Comparison of ENCODE assay signal across 9 cellular contexts in genomic region chr7:134293029-134293740, GRCh38. TPM values are rescaled to one million over a fixed set of nuclear protein-coding genes. Genes with fewer than 3 reads are reported as not detected.
A peak's percentile ranks its signal among the peaks of the same experiment; 100 is the strongest.
DNase-seq lines count a peak whose midpoint lies in the region; ATAC-seq and TF ChIP-seq lines count a peak whose summit lies in the region.
"Had no signal": no experiment of that assay in that cellular context is flagged by ENCODE, and none has a peak within 500 bp of the region (broad histone marks: within the 10 kb centered on the region; RNA-seq: fewer than 3 reads in every experiment).

No MANE protein-coding gene starts in this region.

- WGBS in esophagus squamous epithelium, 2 donors = 68 to 77% methylated on average over 12 of the region's 12 CpGs

- no peak for TF ChIP-seq POLR2A in esophagus squamous epithelium (IDR thresholded peaks at IDR 0.05)

- H3K36me3 Mint-ChIP-seq in type B pancreatic cell = peaks cover 30% of the 10 kb centered on the region

- TF ChIP-seq CTCF in GM20000 (IDR thresholded peaks at IDR 0.05; ENCODE audit: extremely low read depth, missing control alignments) (no peak), esophagus squamous epithelium (IDR thresholded peaks at IDR 0.05) (no peak), type B pancreatic cell (conservative IDR thresholded peaks at IDR 0.05) (no peak)

- peak; percentile 87 for DNase-seq in CD1c-positive myeloid dendritic cell (ENCODE audit: extremely low spot score)
- DNase-seq in GM20000 (ENCODE audit: low spot score) = peak; percentile 75
- DNase-seq in esophagus squamous epithelium (lab: John Stamatoyannopoulos, UW) = peak; percentile 33
- DNase-seq in islet precursor cell = no peak
- no peak for DNase-seq in NCI-H2171 (lab: John Stamatoyannopoulos, UW)
- no peak for DNase-seq in type B pancreatic cell (ENCODE audit: extremely low spot score, unreplicated experiment)
- no peak for DNase-seq in middle frontal gyrus (ENCODE audit: extremely low spot score, low spot score)
- DNase-seq: CD4-positive, CD25-positive, alpha-beta regulatory T cell had no signal

- H3K4me3 Mint-ChIP-seq in type B pancreatic cell = no peak overlapping the region

- H3K4me1 ChIP-seq in esophagus squamous epithelium = peaks cover 0 to 12% (median 0%) of the 10 kb centered on the region in 3 donors

- H3K36me3 ChIP-seq in esophagus squamous epithelium = peaks cover 5 to 50% (median 9%) of the 10 kb centered on the region in 3 donors

- H3K4me3 ChIP-seq in esophagus squamous epithelium = no peak overlapping the region

- peaks cover 2% of the 10 kb centered on the region for H3K27me3 Mint-ChIP-seq in type B pancreatic cell
- H3K27me3 Mint-ChIP-seq: CD4-positive, CD25-positive, alpha-beta regulatory T cell had no signal

- peaks cover 17% of the 10 kb centered on the region for H3K4me1 Mint-ChIP-seq in type B pancreatic cell (ENCODE audit: unreplicated experiment)
- H3K4me1 Mint-ChIP-seq: CD4-positive, CD25-positive, alpha-beta regulatory T cell had no signal

- H3K9me3 ChIP-seq in esophagus squamous epithelium = no peaks in the 10 kb centered on the region

- ATAC-seq in HG03354 (IDR thresholded peaks at IDR 0.05; ENCODE audit: poor library complexity, severe bottlenecking, unreplicated experiment) = peak; percentile 100

- H3K27me3 ChIP-seq in esophagus squamous epithelium = no peaks in the 10 kb centered on the region

- intact Hi-C loops in esophagus squamous epithelium (cut with DNase I) = no loop called here

- H3K27ac Mint-ChIP-seq in type B pancreatic cell = no peak overlapping the region
- H3K27ac Mint-ChIP-seq: CD4-positive, CD25-positive, alpha-beta regulatory T cell had no signal

- H3K9me3 Mint-ChIP-seq in type B pancreatic cell = no peaks in the 10 kb centered on the region
- H3K9me3 Mint-ChIP-seq: CD4-positive, CD25-positive, alpha-beta regulatory T cell had no signal

- H3K27ac ChIP-seq in esophagus squamous epithelium = no peak overlapping the region

RNA-seq across cellular contexts. Expression of gene SLC35B4, which starts 23.5 kb away (rescaled TPM):
- total RNA-seq in esophagus squamous epithelium (1 to 10 TPM; 3.7 to 8.6 (median 7.0) TPM), type B pancreatic cell (ENCODE audit: low replicate concordance) (9.3 and 25.9 TPM in 2 replicates)

Comparison
In these comparisons a context has a peak if more than half of its experiments do, and no peak if none do; other contexts are left out.
1. DNase-seq: peak in CD1c-positive myeloid dendritic cell (single experiment), GM20000 (single experiment) and esophagus squamous epithelium (single experiment); none in islet precursor cell (single experiment), NCI-H2171 (single experiment), type B pancreatic cell (single experiment) and middle frontal gyrus (single experiment).